11 cellular contexts compared by ENCODE assay signal in genomic region chr7:5700391-5700985, GRCh38.
DNase-seq lines count a peak whose midpoint lies in the region; ATAC-seq and TF ChIP-seq lines count a peak whose summit lies in the region.
"Had no signal": no experiment of that assay in that cellular context is flagged by ENCODE, and none has a peak within 500 bp of the region (broad histone marks: within the 10 kb centered on the region; RNA-seq: fewer than 3 reads in every experiment).

No MANE protein-coding gene starts in this region.

- peak; percentile 55 for DNase-seq in GM12865 (ENCODE audit: low read depth)
- no peak for DNase-seq in Peyer's patch
- DNase-seq in foreskin keratinocyte, result no peak
- DNase-seq in sigmoid colon, result no peak
- no peak for DNase-seq in stimulated activated CD4-positive, alpha-beta T cell treated with anti-CD3 and anti-CD28 coated beads, Interleukin-4, amount 100 ng/mL, for 4 hours
- DNase-seq in kidney tubule cell (ENCODE audit: low spot score), result no peak
- DNase-seq in NAMALWA (ENCODE audit: low spot score), result no peak
- no peak for DNase-seq in H7
- DNase-seq: cortex of kidney, NCI-H2227 treated with DMSO at 0.1 percent for 48 hours had no signal

- ATAC-seq in foreskin keratinocyte, result no peak

- 80 to 85% methylated on average over 5 of the region's 5 CpGs for WGBS in sigmoid colon, 2 donors

- TF ChIP-seq POLR2A in Peyer's patch (IDR thresholded peaks at IDR 0.05) (no peak), sigmoid colon (IDR thresholded peaks at IDR 0.05) (no peak)

- H3K36me3 ChIP-seq in Peyer's patch, result peaks cover 0 to 9% (median 0%) of the 10 kb centered on the region in 3 donors
- H3K36me3 ChIP-seq in sigmoid colon, result peaks cover 0 to 11% (median 4%) of the 10 kb centered on the region in 4 donors
- H3K36me3 ChIP-seq in H7 (replicated peaks; ENCODE audit: control insufficient read depth, insufficient read depth, low read length), result peaks cover 16% of the 10 kb centered on the region

- peak overlapping the region in 3 of 4 donors; percentile 7 to 91 (median 35) for H3K27ac ChIP-seq in Peyer's patch
- peak overlapping the region; percentile 58 for H3K27ac ChIP-seq in foreskin keratinocyte
- peak overlapping the region; percentile 93 to 99 (median 94) for H3K27ac ChIP-seq in sigmoid colon
- H3K27ac ChIP-seq: SJSA1 had no signal

- intact Hi-C loops in sigmoid colon (cut with DNase I), result no loop called here

- TF ChIP-seq EP300 in sigmoid colon (IDR thresholded peaks at IDR 0.05), result no peak

- H3K4me3 ChIP-seq in GM12865 (ENCODE audit: low read depth, low read length) (peak overlapping the region; percentile 34), Peyer's patch (no peak overlapping the region), sigmoid colon (no peak overlapping the region), H7 (ENCODE audit: insufficient read depth, low read depth, low read length) (no peak overlapping the region)
- H3K4me3 ChIP-seq: SJSA1 had no signal

- H3K27me3 ChIP-seq in Peyer's patch, result no peaks in the 10 kb centered on the region
- H3K27me3 ChIP-seq in foreskin keratinocyte, result no peaks in the 10 kb centered on the region
- no peaks in the 10 kb centered on the region for H3K27me3 ChIP-seq in sigmoid colon
- H3K27me3 ChIP-seq in H7 (ENCODE audit: control insufficient read depth, insufficient read depth, low read length), result no peaks in the 10 kb centered on the region
- H3K27me3 ChIP-seq: SJSA1 had no signal

- TF ChIP-seq CTCF in GM12865 (IDR thresholded peaks at IDR 0.05; ENCODE audit: insufficient read depth, low read depth, low read length, missing control alignments), result no peak
- TF ChIP-seq CTCF in Peyer's patch (IDR thresholded peaks at IDR 0.05), result no peak
- no peak for TF ChIP-seq CTCF in foreskin keratinocyte (conservative IDR thresholded peaks at IDR 0.05)
- no peak for TF ChIP-seq CTCF in sigmoid colon (IDR thresholded peaks at IDR 0.05)

- peaks cover 0 to 23% (median 16%) of the 10 kb centered on the region in 4 donors for H3K4me1 ChIP-seq in Peyer's patch
- H3K4me1 ChIP-seq in foreskin keratinocyte, result peaks cover 12% of the 10 kb centered on the region
- peaks cover 0 to 91% (median 80%) of the 10 kb centered on the region in 4 donors for H3K4me1 ChIP-seq in sigmoid colon

- H3K9me3 ChIP-seq in Peyer's patch (no peaks in the 10 kb centered on the region), sigmoid colon (no peaks in the 10 kb centered on the region)
- H3K9me3 ChIP-seq: SJSA1 had no signal

Comparison
In these comparisons a context has a peak if more than half of its experiments do, and no peak if none do; other contexts are left out.
1. H3K27ac ChIP-seq: peak in every context shown above with its lines; median percentile 94 in sigmoid colon; 58 in foreskin keratinocyte; 35 in Peyer's patch.